14 cellular contexts compared by ENCODE assay signal in genomic region chr11:9752091-9752490, GRCh38.
DNase-seq lines count a peak whose midpoint lies in the region; ATAC-seq lines count a peak whose summit lies in the region.
"Had no signal": no experiment of that assay in that cellular context is flagged by ENCODE, and none has a peak within 500 bp of the region (broad histone marks: within the 10 kb centered on the region; RNA-seq: fewer than 3 reads in every experiment).

No MANE protein-coding gene starts in this region.

- H3K27ac Mint-ChIP-seq in immature natural killer cell = no peak overlapping the region
- no peak overlapping the region for H3K27ac Mint-ChIP-seq in T-helper 2 cell treated with Interferon-gamma antibody and Interleukin-4, amounts not matched to agents 5 μg/mL and 100 μg/mL, for 36 hours
- H3K27ac Mint-ChIP-seq: activated naive CD8-positive, alpha-beta T cell treated with anti-CD3 and anti-CD28 coated beads, Interleukin-2, amount 10 ng/mL, durations not matched to agents 7 days and 5 days had no signal

- no peaks in the 10 kb centered on the region for H3K9me3 Mint-ChIP-seq in immature natural killer cell
- H3K9me3 Mint-ChIP-seq in T-helper 2 cell treated with Interferon-gamma antibody and Interleukin-4, amounts not matched to agents 5 μg/mL and 100 μg/mL, for 36 hours = no peaks in the 10 kb centered on the region
- H3K9me3 Mint-ChIP-seq: activated naive CD8-positive, alpha-beta T cell treated with anti-CD3 and anti-CD28 coated beads, Interleukin-2, amount 10 ng/mL, durations not matched to agents 7 days and 5 days had no signal

- H3K4me3 Mint-ChIP-seq in immature natural killer cell = no peak overlapping the region
- no peak overlapping the region for H3K4me3 Mint-ChIP-seq in T-helper 2 cell treated with Interferon-gamma antibody and Interleukin-4, amounts not matched to agents 5 μg/mL and 100 μg/mL, for 36 hours
- H3K4me3 Mint-ChIP-seq: activated CD8-positive, alpha-beta memory T cell treated with anti-CD3 and anti-CD28 coated beads, Interleukin-2, amount 10 ng/mL, durations not matched to agents 7 days and 5 days; activated naive CD8-positive, alpha-beta T cell treated with anti-CD3 and anti-CD28 coated beads, Interleukin-2, amount 10 ng/mL, durations not matched to agents 7 days and 5 days had no signal

- ATAC-seq in left ventricle myocardium superior = peak; percentile 70
- no peak for ATAC-seq in GM18873 (IDR thresholded peaks at IDR 0.05; ENCODE audit: low FRiP score, unreplicated experiment)
- ATAC-seq: activated CD8-positive, alpha-beta memory T cell treated with anti-CD3 and anti-CD28 coated beads, Interleukin-2, amount 10 ng/mL, durations not matched to agents 7 days and 5 days had no signal

- intact Hi-C loops in left ventricle myocardium superior (cut with micrococcal nuclease) = loop anchor here (10.0 kb wide), 1 partner anchor 573 kb away; no protein-coding TSS in a partner anchor

- H3K27me3 Mint-ChIP-seq in immature natural killer cell (ENCODE audit: low read depth in 3 of 3) = peaks cover 0 to 2% (median 1%) of the 10 kb centered on the region in 3 donors
- H3K27me3 Mint-ChIP-seq in T-helper 2 cell treated with Interferon-gamma antibody and Interleukin-4, amounts not matched to agents 5 μg/mL and 100 μg/mL, for 36 hours (ENCODE audit: low read depth) = no peaks in the 10 kb centered on the region
- H3K27me3 Mint-ChIP-seq: activated CD8-positive, alpha-beta memory T cell treated with anti-CD3 and anti-CD28 coated beads, Interleukin-2, amount 10 ng/mL, durations not matched to agents 7 days and 5 days had no signal

- H3K36me3 Mint-ChIP-seq in immature natural killer cell = peaks cover 3 to 12% (median 10%) of the 10 kb centered on the region in 3 donors
- no peaks in the 10 kb centered on the region for H3K36me3 Mint-ChIP-seq in T-helper 2 cell treated with Interferon-gamma antibody and Interleukin-4, amounts not matched to agents 5 μg/mL and 100 μg/mL, for 36 hours (ENCODE audit: low read depth)
- H3K36me3 Mint-ChIP-seq: activated CD8-positive, alpha-beta memory T cell treated with anti-CD3 and anti-CD28 coated beads, Interleukin-2, amount 10 ng/mL, durations not matched to agents 7 days and 5 days had no signal

- peaks cover 25 to 28% of the 10 kb centered on the region in 2 donors for H3K4me1 Mint-ChIP-seq in immature natural killer cell
- H3K4me1 Mint-ChIP-seq in T-helper 2 cell treated with Interferon-gamma antibody and Interleukin-4, amounts not matched to agents 5 μg/mL and 100 μg/mL, for 36 hours (ENCODE audit: low read depth) = peaks cover 13% of the 10 kb centered on the region

- DNase-seq in EH (ENCODE audit: low read depth) (peak; percentile 43), LHCN-M2 (ENCODE audit: low read depth) (peak; percentile 43), amniotic epithelial cell (ENCODE audit: low read depth) (peak; percentile 84), left ventricle myocardium superior (peak; percentile 76), immature natural killer cell (no peak)
- no peak for DNase-seq in activated effector memory CD4-positive, alpha-beta T cell treated with Interleukin-2 at 50 U/mL for 16 hours
- DNase-seq in T-helper 2 cell treated with Interferon-gamma antibody and Interleukin-4, amounts not matched to agents 5 μg/mL and 100 μg/mL, for 36 hours (ENCODE audit: low spot score) = no peak
- DNase-seq: activated CD8-positive, alpha-beta memory T cell treated with anti-CD3 and anti-CD28 coated beads, Interleukin-2, amount 10 ng/mL, durations not matched to agents 7 days and 5 days; activated naive CD8-positive, alpha-beta T cell treated with anti-CD3 and anti-CD28 coated beads, Interleukin-2, amount 10 ng/mL, durations not matched to agents 7 days and 5 days; cortex of kidney; NCI-H146; NCI-H526 treated with DMSO at 0.1 percent for 48 hours; stimulated activated CD4-positive, alpha-beta T cell treated with anti-CD3 and anti-CD28 coated beads, Interleukin-1b, Interleukin-23, amount 100 ng/mL, for 48 hours had no signal

Comparison
In these comparisons a context has a peak if more than half of its experiments do, and no peak if none do; other contexts are left out.
1. DNase-seq: peak in EH (single experiment), LHCN-M2 (single experiment), amniotic epithelial cell (single experiment) and left ventricle myocardium superior (single experiment); none in immature natural killer cell (0 of 3), activated effector memory CD4-positive, alpha-beta T cell treated with Interleukin-2 at 50 U/mL for 16 hours (single experiment) and T-helper 2 cell treated with Interferon-gamma antibody and Interleukin-4, amounts not matched to agents 5 μg/mL and 100 μg/mL, for 36 hours (single experiment).